ENCODE assay signal across 29 cellular contexts in the genomic region with DNA sequence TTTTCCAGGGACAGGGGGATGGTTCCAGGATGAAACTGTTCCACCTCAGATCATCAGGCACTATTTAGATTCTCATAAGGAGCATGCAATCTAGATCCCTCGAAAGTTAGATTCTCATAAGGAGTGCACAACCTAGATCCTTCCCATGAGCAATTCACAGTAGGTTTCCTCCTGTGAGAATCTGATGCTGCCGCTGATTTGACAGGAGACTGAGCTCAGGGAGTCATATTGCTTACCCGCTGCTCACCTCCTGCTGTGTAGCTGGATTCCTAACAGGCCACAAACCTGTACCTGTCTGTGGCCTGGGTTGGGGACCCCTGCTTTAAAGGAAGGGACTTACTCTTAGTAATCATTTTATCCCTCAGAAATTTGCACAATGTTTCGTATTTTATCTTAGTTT.
"Had no signal": no experiment of that assay in that cellular context is flagged by ENCODE, and none has a peak within 500 bp of the region (broad histone marks: within the 10 kb centered on the region; RNA-seq: fewer than 3 reads in every experiment).

No MANE protein-coding gene starts in this region.

- H3K4me3 ChIP-seq: ascending aorta, cardiac muscle cell, coronary artery, dorsolateral prefrontal cortex, gastrocnemius medialis, ovary, right lobe of liver, tibial nerve had no signal

- H3K4me1 Mint-ChIP-seq: activated naive CD4-positive, alpha-beta T cell treated with anti-CD3 and anti-CD28 coated beads, Interleukin-2, amount 10 ng/mL, durations not matched to agents 7 days and 5 days; brain; mesothelial cell of epicardium; naive B cell; nephron progenitor cell had no signal

- H3K27me3 ChIP-seq: ascending aorta, cardiac muscle cell, dorsolateral prefrontal cortex, gastrocnemius medialis, ovary, right lobe of liver, tibial nerve had no signal

- H3K36me3 Mint-ChIP-seq: activated naive CD4-positive, alpha-beta T cell treated with anti-CD3 and anti-CD28 coated beads, Interleukin-2, amount 10 ng/mL, durations not matched to agents 7 days and 5 days had no signal

- DNase-seq: activated CD4-positive, alpha-beta T cell treated with anti-CD3 and anti-CD28 coated beads, Interleukin-2, amount 50 U/mL, for 4 hours; activated CD8-positive, alpha-beta memory T cell treated with anti-CD3 and anti-CD28 coated beads, Interleukin-2, amount 50 U/mL, for 4 hours; activated gamma-delta T cell; activated naive CD4-positive, alpha-beta T cell treated with anti-CD3 and anti-CD28 coated beads, Interleukin-2, amount 10 ng/mL, durations not matched to agents 7 days and 5 days; activated naive CD8-positive, alpha-beta T cell treated with anti-CD3 and anti-CD28 coated beads, Interleukin-2, amount 10 ng/mL, durations not matched to agents 7 days and 5 days; activated T-cell treated with anti-CD3 and anti-CD28 coated beads, Interleukin-2, amount 50 U/mL, for 24 hours; cerebellar nuclear complex; dorsolateral prefrontal cortex; effector memory CD4-positive, alpha-beta T cell; erythroblast; gastrocnemius medialis; glutamatergic neuron; islet precursor cell; left colon; mammary epithelial cell; naive B cell; nephron progenitor cell; ovary; right lobe of liver; stimulated activated CD4-positive, alpha-beta T cell treated with anti-CD3 and anti-CD28 coated beads, Interleukin-2, amount 100 ng/mL, for 48 hours; stimulated activated naive CD4-positive, alpha-beta T cell treated with Interleukin-2 at 50 U/mL for 16 hours; T1000 had no signal

- H3K4me3 Mint-ChIP-seq: activated naive CD4-positive, alpha-beta T cell treated with anti-CD3 and anti-CD28 coated beads, Interleukin-2, amount 10 ng/mL, durations not matched to agents 7 days and 5 days; activated naive CD8-positive, alpha-beta T cell treated with anti-CD3 and anti-CD28 coated beads, Interleukin-2, amount 10 ng/mL, durations not matched to agents 7 days and 5 days; activated T-cell treated with anti-CD3 and anti-CD28 coated beads, Interleukin-2, amount 50 U/mL, for 24 hours; brain; mesothelial cell of epicardium; naive B cell; nephron progenitor cell had no signal

- H3K27ac Mint-ChIP-seq: activated naive CD4-positive, alpha-beta T cell treated with anti-CD3 and anti-CD28 coated beads, Interleukin-2, amount 10 ng/mL, durations not matched to agents 7 days and 5 days; activated naive CD8-positive, alpha-beta T cell treated with anti-CD3 and anti-CD28 coated beads, Interleukin-2, amount 10 ng/mL, durations not matched to agents 7 days and 5 days; activated T-cell treated with anti-CD3 and anti-CD28 coated beads, Interleukin-2, amount 50 U/mL, for 24 hours; brain; mesothelial cell of epicardium; naive B cell; nephron progenitor cell; progenitor cell of endocrine pancreas had no signal

- H3K27ac ChIP-seq: ascending aorta, cardiac muscle cell, coronary artery, dorsolateral prefrontal cortex, gastrocnemius medialis, ovary, right lobe of liver, tibial nerve had no signal

- H3K9me3 ChIP-seq: ascending aorta, gastrocnemius medialis, ovary, right lobe of liver, tibial nerve had no signal

- H3K27me3 Mint-ChIP-seq: activated naive CD4-positive, alpha-beta T cell treated with anti-CD3 and anti-CD28 coated beads, Interleukin-2, amount 10 ng/mL, durations not matched to agents 7 days and 5 days; activated naive CD8-positive, alpha-beta T cell treated with anti-CD3 and anti-CD28 coated beads, Interleukin-2, amount 10 ng/mL, durations not matched to agents 7 days and 5 days; activated T-cell treated with anti-CD3 and anti-CD28 coated beads, Interleukin-2, amount 50 U/mL, for 24 hours; brain; naive B cell; progenitor cell of endocrine pancreas had no signal

- H3K4me1 ChIP-seq: ascending aorta, gastrocnemius medialis, tibial nerve had no signal

- H3K36me3 ChIP-seq: ovary had no signal

- ATAC-seq: gastrocnemius medialis, left colon had no signal

- H3K9me3 Mint-ChIP-seq: activated naive CD4-positive, alpha-beta T cell treated with anti-CD3 and anti-CD28 coated beads, Interleukin-2, amount 10 ng/mL, durations not matched to agents 7 days and 5 days; activated naive CD8-positive, alpha-beta T cell treated with anti-CD3 and anti-CD28 coated beads, Interleukin-2, amount 10 ng/mL, durations not matched to agents 7 days and 5 days; activated T-cell treated with anti-CD3 and anti-CD28 coated beads, Interleukin-2, amount 50 U/mL, for 24 hours; mesothelial cell of epicardium; nephron progenitor cell had no signal
